ENCODE assay signal across 10 cellular contexts in the genomic region with DNA sequence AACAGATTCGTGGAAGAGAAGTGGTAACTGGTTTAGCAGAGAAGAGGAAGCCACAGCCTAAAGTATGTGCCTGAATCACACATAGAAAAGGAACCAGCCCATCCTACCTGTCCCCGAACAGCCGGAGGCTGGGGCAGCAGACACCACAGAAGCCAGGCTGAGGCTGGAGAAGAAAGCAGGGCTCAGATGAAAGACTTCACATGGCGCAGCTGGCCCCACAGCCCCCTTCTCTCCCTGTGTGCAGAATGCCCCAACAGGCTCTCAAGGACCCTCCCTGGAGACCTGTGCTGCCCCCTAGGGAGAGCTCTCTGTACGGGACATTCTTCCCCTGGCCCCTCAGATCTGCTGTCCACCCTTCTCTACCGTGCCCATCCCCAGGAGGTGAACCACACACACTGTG.
DNase-seq lines count a peak whose midpoint lies in the region; ATAC-seq and TF ChIP-seq lines count a peak whose summit lies in the region.
"Had no signal": no experiment of that assay in that cellular context is flagged by ENCODE, and none has a peak within 500 bp of the region (broad histone marks: within the 10 kb centered on the region; RNA-seq: fewer than 3 reads in every experiment).

No MANE protein-coding gene starts in this region.

- no peaks in the 10 kb centered on the region for H3K79me2 ChIP-seq in osteoblast (ENCODE audit: insufficient read depth, low read length)

- peaks cover 29% of the 10 kb centered on the region for H3K36me3 Mint-ChIP-seq in WTC11

- CTCF ChIA-PET in HEK293T (lab: Yijun Ruan, JAX) (no interaction called here), WTC11 (lab: Charles Lee) (interaction anchor here (0.6 to 1.7 kb wide), 12 partner anchors 8 to 1176 kb away, joined by 3 to 20 read pairs (median 3); partner anchors contain the start of gene RAB12)

- POLR2A ChIA-PET in HEK293T (lab: Yijun Ruan, JAX) (no interaction called here), WTC11 (lab: Charles Lee) (no interaction called here)

- H3K4me2 ChIP-seq in osteoblast (ENCODE audit: insufficient read depth, low read length) = no peak overlapping the region

- no peaks in the 10 kb centered on the region for H3K36me3 ChIP-seq in osteoblast (ENCODE audit: insufficient read depth, low read length)

- H3K4me1 ChIP-seq in osteoblast (ENCODE audit: insufficient read depth, low read length) = no peaks in the 10 kb centered on the region

- TF ChIP-seq CTCF in WTC11 (IDR thresholded peaks at IDR 0.05) (no peak), osteoblast (IDR thresholded peaks at IDR 0.05; ENCODE audit: extremely low read depth, low read depth, low read length) (no peak)

- H3K27me3 Mint-ChIP-seq in WTC11 (ENCODE audit: low read depth) = peaks cover 7% of the 10 kb centered on the region; the same call in 1 of the 2 replicates

- intact Hi-C loops in left ventricle myocardium superior (cut with micrococcal nuclease) = no loop called here

- H3K9me3 Mint-ChIP-seq in WTC11 = peaks cover 51% of the 10 kb centered on the region

- H3K4me1 Mint-ChIP-seq in WTC11 = no peaks in the 10 kb centered on the region; the same call in 1 of the 2 replicates

- H3K9me3 ChIP-seq in osteoblast (ENCODE audit: low read depth, low read length) = no peaks in the 10 kb centered on the region

- DNase-seq in NOMO-1 (lab: John Stamatoyannopoulos, UW; ENCODE audit: unreplicated experiment in 2 of 2) = peak; percentile 20 to 52
- DNase-seq in NOMO-1 treated with dmso at 0.1 percent for 144 hours (lab: John Stamatoyannopoulos, UW; ENCODE audit: unreplicated experiment) = no peak
- peak; percentile 15 for DNase-seq in HEK293T (ENCODE audit: extremely low spot score)
- DNase-seq in WTC11 (ENCODE audit: low spot score) = peak; percentile 63
- DNase-seq in osteoblast (ENCODE audit: insufficient read length, low spot score, missing footprints) = peak; percentile 42
- DNase-seq in LoVo (ENCODE audit: low spot score) = no peak
- DNase-seq in left ventricle myocardium superior = no peak
- DNase-seq in NCI-H69 (lab: John Stamatoyannopoulos, UW) = no peak
- DNase-seq: SIG-M5 had no signal

- no peaks in the 10 kb centered on the region for H4K20me1 ChIP-seq in osteoblast (ENCODE audit: insufficient read depth, low read length)

- H2AFZ ChIP-seq in osteoblast (ENCODE audit: low read length) = no peak overlapping the region

- H3K4me3 Mint-ChIP-seq in WTC11 = no peak overlapping the region
- H3K4me3 Mint-ChIP-seq: stimulated activated naive CD8-positive, alpha-beta T cell treated with anti-CD3 and anti-CD28 coated beads, Interleukin-15, Interleukin-2, amounts not matched to agents 100 ng/mL and 50 ng/mL, for 24 hours had no signal

- no peak overlapping the region for H3K27ac ChIP-seq in osteoblast (ENCODE audit: low read depth, low read length)

- peaks cover 14% of the 10 kb centered on the region for H3K27me3 ChIP-seq in osteoblast (ENCODE audit: insufficient read depth, low read length)

- H3K4me3 ChIP-seq in osteoblast (ENCODE audit: insufficient read depth, low read length) = no peak overlapping the region

- ATAC-seq in WTC11 = peak; percentile 95
- ATAC-seq in left ventricle myocardium superior = no peak

- no peak overlapping the region for H3K27ac Mint-ChIP-seq in WTC11
- H3K27ac Mint-ChIP-seq: stimulated activated naive CD8-positive, alpha-beta T cell treated with anti-CD3 and anti-CD28 coated beads, Interleukin-15, Interleukin-2, amounts not matched to agents 100 ng/mL and 50 ng/mL, for 24 hours had no signal

TF ChIP-seq in HEK293T, 16 proteins besides CTCF, POLR2A, EP300 and RAD21:
- TF ChIP-seq FOXA1 (IDR thresholded peaks at IDR 0.05) = no peak
- no peak for TF ChIP-seq NFRKB (IDR thresholded peaks at IDR 0.05)
- TF ChIP-seq SUZ12 (IDR thresholded peaks at IDR 0.05) = no peak
- no peak for TF ChIP-seq ZNF384 (IDR thresholded peaks at IDR 0.05)
- no peak for TF ChIP-seq L3MBTL2 (conservative IDR thresholded peaks at IDR 0.05)
- no peak for TF ChIP-seq CTBP1 (IDR thresholded peaks at IDR 0.05; ENCODE audit: borderline replicate concordance)
- TF ChIP-seq PKNOX1 (IDR thresholded peaks at IDR 0.05) = no peak
- no peak for TF ChIP-seq FOXK2 (IDR thresholded peaks at IDR 0.05)
- no peak for TF ChIP-seq ELF4 (IDR thresholded peaks at IDR 0.05)
- TF ChIP-seq TARDBP (IDR thresholded peaks at IDR 0.05) = no peak
- TF ChIP-seq ARNT (IDR thresholded peaks at IDR 0.05) = no peak
- no peak for TF ChIP-seq SP1 (IDR thresholded peaks at IDR 0.05)
- no peak for TF ChIP-seq LEF1 (IDR thresholded peaks at IDR 0.05; ENCODE audit: borderline replicate concordance)
- TF ChIP-seq BHLHE40 (IDR thresholded peaks at IDR 0.05; ENCODE audit: borderline replicate concordance) = no peak
- TF ChIP-seq HDGF (IDR thresholded peaks at IDR 0.05; ENCODE audit: borderline replicate concordance) = no peak
- TF ChIP-seq FOXM1 (IDR thresholded peaks at IDR 0.05; ENCODE audit: borderline replicate concordance) = no peak

TF ChIP-seq in WTC11, 78 proteins besides CTCF, POLR2A, EP300 and RAD21:
- TF ChIP-seq GABPB1 (CRISPR knock-in tag; IDR thresholded peaks at IDR 0.05) (no peak), NFYB (CRISPR knock-in tag; conservative IDR thresholded peaks at IDR 0.05; ENCODE audit: low read depth) (no peak), ZNF532 (CRISPR knock-in tag; IDR thresholded peaks at IDR 0.05; ENCODE audit: borderline replicate concordance) (no peak), FOXP1 (CRISPR knock-in tag; IDR thresholded peaks at IDR 0.05; ENCODE audit: borderline replicate concordance) (no peak), GTF2I (CRISPR knock-in tag; conservative IDR thresholded peaks at IDR 0.05) (no peak), IRF2 (CRISPR knock-in tag; IDR thresholded peaks at IDR 0.05; ENCODE audit: borderline replicate concordance, low read depth) (no peak), ZNF121 (CRISPR knock-in tag; IDR thresholded peaks at IDR 0.05) (no peak), RELA (CRISPR knock-in tag; IDR thresholded peaks at IDR 0.05; ENCODE audit: borderline replicate concordance) (no peak), RORB (CRISPR knock-in tag; IDR thresholded peaks at IDR 0.05) (no peak), TEAD1 (CRISPR knock-in tag; IDR thresholded peaks at IDR 0.05) (no peak), NR3C1 (CRISPR knock-in tag; conservative IDR thresholded peaks at IDR 0.05; ENCODE audit: low read depth) (no peak)
- TF ChIP-seq, protein P1, sequence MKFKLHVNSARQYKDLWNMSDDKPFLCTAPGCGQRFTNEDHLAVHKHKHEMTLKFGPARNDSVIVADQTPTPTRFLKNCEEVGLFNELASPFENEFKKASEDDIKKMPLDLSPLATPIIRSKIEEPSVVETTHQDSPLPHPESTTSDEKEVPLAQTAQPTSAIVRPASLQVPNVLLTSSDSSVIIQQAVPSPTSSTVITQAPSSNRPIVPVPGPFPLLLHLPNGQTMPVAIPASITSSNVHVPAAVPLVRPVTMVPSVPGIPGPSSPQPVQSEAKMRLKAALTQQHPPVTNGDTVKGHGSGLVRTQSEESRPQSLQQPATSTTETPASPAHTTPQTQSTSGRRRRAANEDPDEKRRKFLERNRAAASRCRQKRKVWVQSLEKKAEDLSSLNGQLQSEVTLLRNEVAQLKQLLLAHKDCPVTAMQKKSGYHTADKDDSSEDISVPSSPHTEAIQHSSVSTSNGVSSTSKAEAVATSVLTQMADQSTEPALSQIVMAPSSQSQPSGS (CRISPR knock-in tag; IDR thresholded peaks at IDR 0.05; ENCODE audit: borderline replicate concordance, low read depth) = no peak
- TF ChIP-seq, protein P2, sequence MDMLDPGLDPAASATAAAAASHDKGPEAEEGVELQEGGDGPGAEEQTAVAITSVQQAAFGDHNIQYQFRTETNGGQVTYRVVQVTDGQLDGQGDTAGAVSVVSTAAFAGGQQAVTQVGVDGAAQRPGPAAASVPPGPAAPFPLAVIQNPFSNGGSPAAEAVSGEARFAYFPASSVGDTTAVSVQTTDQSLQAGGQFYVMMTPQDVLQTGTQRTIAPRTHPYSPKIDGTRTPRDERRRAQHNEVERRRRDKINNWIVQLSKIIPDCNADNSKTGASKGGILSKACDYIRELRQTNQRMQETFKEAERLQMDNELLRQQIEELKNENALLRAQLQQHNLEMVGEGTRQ (CRISPR knock-in tag; IDR thresholded peaks at IDR 0.05) = no peak

Comparison
In these comparisons a context has a peak if more than half of its experiments do, and no peak if none do; other contexts are left out.
1. DNase-seq: peak in NOMO-1 (2 of 2), HEK293T (single experiment), WTC11 (single experiment) and osteoblast (single experiment); none in NOMO-1 treated with dmso at 0.1 percent for 144 hours (single experiment), LoVo (single experiment), left ventricle myocardium superior (single experiment) and NCI-H69 (single experiment).